8 cellular contexts compared by ENCODE assay signal in the genomic region with DNA sequence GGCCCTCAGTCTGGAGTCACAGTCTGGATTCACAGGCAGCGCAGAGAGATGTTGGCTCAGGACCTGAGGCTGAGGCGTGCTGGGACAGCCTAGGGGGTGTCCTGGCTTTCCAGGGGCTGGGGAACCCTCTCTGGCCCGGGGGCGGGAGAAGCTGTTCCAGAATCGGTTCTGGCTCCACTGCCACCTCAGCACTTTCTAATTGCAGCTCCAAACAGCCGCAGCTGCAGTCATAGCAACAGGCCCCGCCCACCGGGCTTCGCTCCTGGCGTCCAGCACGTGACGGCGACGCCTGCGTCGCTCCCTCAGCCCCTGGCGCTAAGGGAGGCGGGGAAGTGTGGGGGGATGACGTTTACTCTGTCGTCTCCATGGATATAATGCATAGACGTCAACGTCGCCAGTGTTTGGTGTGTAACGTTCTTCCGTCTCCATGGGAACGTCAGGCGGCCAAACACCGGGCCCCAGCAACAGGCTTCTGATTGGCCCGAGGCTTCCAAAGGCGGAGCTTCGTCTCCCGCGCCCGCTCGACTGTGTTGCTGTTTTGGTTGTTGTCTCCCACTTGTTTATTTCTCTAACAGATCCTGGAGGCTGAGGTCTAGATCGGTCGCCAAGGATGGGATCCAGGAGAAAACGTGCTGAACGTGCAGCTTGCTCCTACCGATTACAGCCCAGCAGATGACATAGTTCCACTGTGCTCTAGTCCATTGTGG. TPM values are rescaled to one million over a fixed set of nuclear protein-coding genes. Genes with fewer than 3 reads are reported as not detected.
DNase-seq lines count a peak whose midpoint lies in the region; ATAC-seq and TF ChIP-seq lines count a peak whose summit lies in the region.

No MANE protein-coding gene starts in this region.

- H3K4me3 Mint-ChIP-seq in WTC11 = peak overlapping the region; percentile 94

- H3K4me1 Mint-ChIP-seq in WTC11 = peaks cover 34% of the 10 kb centered on the region

- ATAC-seq in GM18873 (IDR thresholded peaks at IDR 0.05; ENCODE audit: low FRiP score, unreplicated experiment) (peak; percentile 94), HG03159 (IDR thresholded peaks at IDR 0.05; ENCODE audit: unreplicated experiment) (peak; percentile 91), WTC11 (peak; percentile 93)

- H3K4me3 ChIP-seq in ACC112 (ENCODE audit: low read depth, low read length) (peak overlapping the region; percentile 73), cardiac fibroblast (replicated peaks in 1 of 2; ENCODE audit: low read depth in 2 of 2, low read length in 2 of 2) (peak overlapping the region; percentile 26 to 41), skin epidermis (peak overlapping the region; percentile 20 to 32 (median 26))

- POLR2A ChIA-PET in WTC11 (lab: Charles Lee) = interaction anchor here (0.6 to 1.9 kb wide), 13 partner anchors 8 to 190 kb away, joined by 3 to 35 read pairs (median 6); partner anchors contain the start of genes FOS, NEK9 and ZC2HC1C

- H3K27ac ChIP-seq in ACC112 (ENCODE audit: low read depth, low read length) = peak overlapping the region; percentile 95
- peak overlapping the region; percentile 80 to 99 (median 94) for H3K27ac ChIP-seq in skin epidermis

- no peaks in the 10 kb centered on the region for H3K79me2 ChIP-seq in ACC112 (ENCODE audit: control insufficient read depth, insufficient read depth, low read length, unreplicated experiment)

- H3K27me3 Mint-ChIP-seq in WTC11 (ENCODE audit: low read depth) = peaks cover 3% of the 10 kb centered on the region; the same call in 1 of the 2 replicates

- CTCF ChIA-PET in WTC11 (lab: Charles Lee) = interaction anchor here (0.5 to 1.8 kb wide), 16 partner anchors 8 to 532 kb away, joined by 3 to 8 read pairs (median 3); partner anchors contain the start of gene PROX2

- no peaks in the 10 kb centered on the region for H3K27me3 ChIP-seq in ACC112 (ENCODE audit: insufficient read depth, low read length)

- H3K27ac Mint-ChIP-seq in WTC11 = peak overlapping the region; percentile 100

- H2AFZ ChIP-seq in ACC112 (ENCODE audit: low read length, unreplicated experiment) = peak overlapping the region; percentile 51

- no peaks in the 10 kb centered on the region for H3K36me3 Mint-ChIP-seq in WTC11

- H3K4me1 ChIP-seq in ACC112 (ENCODE audit: control insufficient read depth, insufficient read depth, low read length, unreplicated experiment) = peaks cover 37% of the 10 kb centered on the region

- peak; percentile 99 for DNase-seq in NCI-H2227 (lab: John Stamatoyannopoulos, UW; ENCODE audit: unreplicated experiment)
- peak; percentile 100 for DNase-seq in WTC11 (ENCODE audit: low spot score)
- DNase-seq in cardiac fibroblast (ENCODE audit: low read depth in 2 of 2) = peak; percentile 100
- DNase-seq in iPS-NIHi11 (ENCODE audit: low spot score) = peak; percentile 95

- TF ChIP-seq CTCF in WTC11 (IDR thresholded peaks at IDR 0.05) (no peak), cardiac fibroblast (IDR thresholded peaks at IDR 0.05; ENCODE audit: low read depth, low read length) (no peak)

- no peaks in the 10 kb centered on the region for H3K9me3 Mint-ChIP-seq in WTC11

- no peaks in the 10 kb centered on the region for H3K36me3 ChIP-seq in ACC112 (ENCODE audit: insufficient read depth, low read length)

TF ChIP-seq in WTC11, 78 proteins besides CTCF, POLR2A, EP300 and RAD21 (continues in another document):
- TF ChIP-seq GABPB1 (CRISPR knock-in tag; IDR thresholded peaks at IDR 0.05) (peak; percentile 24; the same call in 1 of the 2 replicates), TCF7 (CRISPR knock-in tag; IDR thresholded peaks at IDR 0.05; ENCODE audit: low read depth) (no peak), NR1H2 (CRISPR knock-in tag; IDR thresholded peaks at IDR 0.05) (no peak), ARID4B (CRISPR knock-in tag; IDR thresholded peaks at IDR 0.05; ENCODE audit: borderline replicate concordance) (0 out of 2 replicates have a peak, but pooled peaks have one; percentile 36), ZBTB21 (CRISPR knock-in tag; IDR thresholded peaks at IDR 0.05; ENCODE audit: borderline replicate concordance) (peak; percentile 96), SMAD3 (CRISPR knock-in tag; IDR thresholded peaks at IDR 0.05; ENCODE audit: borderline replicate concordance) (no peak), STAT6 (CRISPR knock-in tag; conservative IDR thresholded peaks at IDR 0.05; ENCODE audit: low read depth) (no peak)
- TF ChIP-seq, protein P1, sequence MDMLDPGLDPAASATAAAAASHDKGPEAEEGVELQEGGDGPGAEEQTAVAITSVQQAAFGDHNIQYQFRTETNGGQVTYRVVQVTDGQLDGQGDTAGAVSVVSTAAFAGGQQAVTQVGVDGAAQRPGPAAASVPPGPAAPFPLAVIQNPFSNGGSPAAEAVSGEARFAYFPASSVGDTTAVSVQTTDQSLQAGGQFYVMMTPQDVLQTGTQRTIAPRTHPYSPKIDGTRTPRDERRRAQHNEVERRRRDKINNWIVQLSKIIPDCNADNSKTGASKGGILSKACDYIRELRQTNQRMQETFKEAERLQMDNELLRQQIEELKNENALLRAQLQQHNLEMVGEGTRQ (CRISPR knock-in tag; IDR thresholded peaks at IDR 0.05) = peak; percentile 99
- TF ChIP-seq, protein P2, sequence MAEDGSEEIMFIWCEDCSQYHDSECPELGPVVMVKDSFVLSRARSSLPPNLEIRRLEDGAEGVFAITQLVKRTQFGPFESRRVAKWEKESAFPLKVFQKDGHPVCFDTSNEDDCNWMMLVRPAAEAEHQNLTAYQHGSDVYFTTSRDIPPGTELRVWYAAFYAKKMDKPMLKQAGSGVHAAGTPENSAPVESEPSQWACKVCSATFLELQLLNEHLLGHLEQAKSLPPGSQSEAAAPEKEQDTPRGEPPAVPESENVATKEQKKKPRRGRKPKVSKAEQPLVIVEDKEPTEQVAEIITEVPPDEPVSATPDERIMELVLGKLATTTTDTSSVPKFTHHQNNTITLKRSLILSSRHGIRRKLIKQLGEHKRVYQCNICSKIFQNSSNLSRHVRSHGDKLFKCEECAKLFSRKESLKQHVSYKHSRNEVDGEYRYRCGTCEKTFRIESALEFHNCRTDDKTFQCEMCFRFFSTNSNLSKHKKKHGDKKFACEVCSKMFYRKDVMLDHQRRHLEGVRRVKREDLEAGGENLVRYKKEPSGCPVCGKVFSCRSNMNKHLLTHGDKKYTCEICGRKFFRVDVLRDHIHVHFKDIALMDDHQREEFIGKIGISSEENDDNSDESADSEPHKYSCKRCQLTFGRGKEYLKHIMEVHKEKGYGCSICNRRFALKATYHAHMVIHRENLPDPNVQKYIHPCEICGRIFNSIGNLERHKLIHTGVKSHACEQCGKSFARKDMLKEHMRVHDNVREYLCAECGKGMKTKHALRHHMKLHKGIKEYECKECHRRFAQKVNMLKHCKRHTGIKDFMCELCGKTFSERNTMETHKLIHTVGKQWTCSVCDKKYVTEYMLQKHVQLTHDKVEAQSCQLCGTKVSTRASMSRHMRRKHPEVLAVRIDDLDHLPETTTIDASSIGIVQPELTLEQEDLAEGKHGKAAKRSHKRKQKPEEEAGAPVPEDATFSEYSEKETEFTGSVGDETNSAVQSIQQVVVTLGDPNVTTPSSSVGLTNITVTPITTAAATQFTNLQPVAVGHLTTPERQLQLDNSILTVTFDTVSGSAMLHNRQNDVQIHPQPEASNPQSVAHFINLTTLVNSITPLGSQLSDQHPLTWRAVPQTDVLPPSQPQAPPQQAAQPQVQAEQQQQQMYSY (CRISPR knock-in tag; IDR thresholded peaks at IDR 0.05) = no peak

RNA-seq across cellular contexts. Expression of gene FOS, which starts 19.7 kb away (rescaled TPM):
- total RNA-seq in WTC11 (2021) = 23.9 to 57.4 TPM (median 50.8 TPM) in 3 replicates

Comparison
In these comparisons a context has a peak if more than half of its experiments do, and no peak if none do; other contexts are left out.
1. Peak in every context shown above with its lines: DNase-seq, ATAC-seq, H3K4me3 ChIP-seq and H3K27ac ChIP-seq.